ENCODE assay signal across 10 cellular contexts in genomic region chr20:47336013-47336754, GRCh38. TPM values are rescaled to one million over a fixed set of nuclear protein-coding genes. Genes with fewer than 3 reads are reported as not detected.
A peak's percentile ranks its signal among the peaks of the same experiment; 100 is the strongest.
DNase-seq lines count a peak whose midpoint lies in the region; ATAC-seq, FAIRE-seq and TF ChIP-seq lines count a peak whose summit lies in the region.
"Had no signal": no experiment of that assay in that cellular context is flagged by ENCODE, and none has a peak within 500 bp of the region (broad histone marks: within the 10 kb centered on the region; RNA-seq: fewer than 3 reads in every experiment).

No MANE protein-coding gene starts in this region.

- CTCF ChIA-PET in A549 (lab: Yijun Ruan, JAX) (interaction anchor here (1.1 to 15.0 kb wide), 3 partner anchors 8 to 63 kb away, joined by 3 to 131 read pairs (median 6); no protein-coding TSS in a partner anchor), RWPE1 (lab: Yijun Ruan, JAX) (no interaction called here)

- H3K4me2 ChIP-seq in A549: no peak overlapping the region
- no peak overlapping the region for H3K4me2 ChIP-seq in neural progenitor cell

- H3K4me3 ChIP-seq in A549: no peak overlapping the region
- H3K4me3 ChIP-seq in fibroblast of villous mesenchyme (ENCODE audit: low read depth, low read length): no peak overlapping the region
- H3K4me3 ChIP-seq in neural progenitor cell: no peak overlapping the region

- TF ChIP-seq POLR2A in A549 (IDR thresholded peaks at IDR 0.05; ENCODE audit: low read length): no peak

- no peak overlapping the region for H3K9ac ChIP-seq in neural progenitor cell

- peaks cover 41% of the 10 kb centered on the region for H3K4me1 Mint-ChIP-seq in neural progenitor cell

- DNase-seq in A549 (ENCODE audit: low read depth in 1 of 2, low spot score in 1 of 2): no peak
- no peak for DNase-seq in RWPE1 (ENCODE audit: low spot score)
- peak; percentile 93 for DNase-seq in fibroblast of villous mesenchyme (ENCODE audit: low read depth)
- no peak for DNase-seq in neural progenitor cell (ENCODE audit: low spot score)
- no peak for DNase-seq in GM19240 (ENCODE audit: insufficient read length, low spot score)
- DNase-seq in NOMO-1 (lab: John Stamatoyannopoulos, UW; ENCODE audit: unreplicated experiment in 2 of 2): no peak
- no peak for DNase-seq in NCI-H774 (lab: John Stamatoyannopoulos, UW)
- DNase-seq: BE2C had no signal

- H3K36me3 Mint-ChIP-seq in neural progenitor cell: peaks cover 38% of the 10 kb centered on the region

- no peak overlapping the region for H3K4me3 Mint-ChIP-seq in neural progenitor cell
- H3K4me3 Mint-ChIP-seq: activated naive CD4-positive, alpha-beta T cell treated with anti-CD3 and anti-CD28 coated beads, Interleukin-2, amount 50 U/mL, for 24 hours had no signal

- peaks cover 2% of the 10 kb centered on the region for H3K27me3 Mint-ChIP-seq in neural progenitor cell (ENCODE audit: insufficient read depth, low read depth)
- H3K27me3 Mint-ChIP-seq: activated naive CD4-positive, alpha-beta T cell treated with anti-CD3 and anti-CD28 coated beads, Interleukin-2, amount 50 U/mL, for 24 hours had no signal

- peaks cover 81% of the 10 kb centered on the region for H4K20me1 ChIP-seq in neural progenitor cell (ENCODE audit: low read depth)

- POLR2A ChIA-PET in A549 (lab: Yijun Ruan, JAX) (no interaction called here), RWPE1 (lab: Yijun Ruan, JAX; ENCODE audit: low non-redundant PET) (no interaction called here)

- 95% methylated on average over 19 of the region's 19 CpGs for WGBS in A549 (ENCODE audit: missing lambda C conversion rate)

- H3K4me1 ChIP-seq in A549: peaks cover 68% of the 10 kb centered on the region
- H3K4me1 ChIP-seq in neural progenitor cell: peaks cover 14% of the 10 kb centered on the region

- TF ChIP-seq CTCF in A549 (IDR thresholded peaks at IDR 0.05) (no peak), RWPE1 (conservative IDR thresholded peaks at IDR 0.05; ENCODE audit: low read depth) (no peak), fibroblast of villous mesenchyme (IDR thresholded peaks at IDR 0.05; ENCODE audit: insufficient read depth, low read depth, low read length) (no peak), neural progenitor cell (IDR thresholded peaks at IDR 0.05) (no peak)

- H2AFZ ChIP-seq in neural progenitor cell (replicated peaks): no peak overlapping the region

- H3K36me3 ChIP-seq in neural progenitor cell: no peaks in the 10 kb centered on the region

- ATAC-seq in A549 (no peak), HG03469 (IDR thresholded peaks at IDR 0.05; ENCODE audit: unreplicated experiment) (no peak)

- no peak for TF ChIP-seq RAD21 in A549 (conservative IDR thresholded peaks at IDR 0.05 in 1 of 2, IDR thresholded peaks at IDR 0.05 in 1 of 2)

- FAIRE-seq in A549 (lab: Jason Lieb, UNC): no peak

- no peaks in the 10 kb centered on the region for H3K9me3 ChIP-seq in A549
- H3K9me3 ChIP-seq in neural progenitor cell (ENCODE audit: low read depth): no peaks in the 10 kb centered on the region
- H3K9me3 ChIP-seq: BE2C had no signal

- H3K79me2 ChIP-seq in neural progenitor cell (ENCODE audit: low read depth): peaks cover 100% of the 10 kb centered on the region

- H3K9me3 Mint-ChIP-seq in neural progenitor cell: no peaks in the 10 kb centered on the region
- H3K9me3 Mint-ChIP-seq: activated naive CD4-positive, alpha-beta T cell treated with anti-CD3 and anti-CD28 coated beads, Interleukin-2, amount 50 U/mL, for 24 hours had no signal

- H3K27ac Mint-ChIP-seq in neural progenitor cell: peak overlapping the region; percentile 72
- H3K27ac Mint-ChIP-seq: activated naive CD4-positive, alpha-beta T cell treated with anti-CD3 and anti-CD28 coated beads, Interleukin-2, amount 50 U/mL, for 24 hours had no signal

- no peaks in the 10 kb centered on the region for H3K27me3 ChIP-seq in neural progenitor cell
- H3K27me3 ChIP-seq: BE2C had no signal

- peaks cover 8% of the 10 kb centered on the region for H3F3A ChIP-seq in neural progenitor cell (ENCODE audit: low read depth)

- TF ChIP-seq EP300 in A549 (IDR thresholded peaks at IDR 0.05): no peak

- peak overlapping the region; percentile 94 to 97 for H3K27ac ChIP-seq in A549
- peak overlapping the region; percentile 84 for H3K27ac ChIP-seq in RWPE1
- H3K27ac ChIP-seq in neural progenitor cell: peak overlapping the region; percentile 40

TF ChIP-seq in A549, 52 proteins besides CTCF, POLR2A, EP300 and RAD21:
- TF ChIP-seq, protein P1, sequence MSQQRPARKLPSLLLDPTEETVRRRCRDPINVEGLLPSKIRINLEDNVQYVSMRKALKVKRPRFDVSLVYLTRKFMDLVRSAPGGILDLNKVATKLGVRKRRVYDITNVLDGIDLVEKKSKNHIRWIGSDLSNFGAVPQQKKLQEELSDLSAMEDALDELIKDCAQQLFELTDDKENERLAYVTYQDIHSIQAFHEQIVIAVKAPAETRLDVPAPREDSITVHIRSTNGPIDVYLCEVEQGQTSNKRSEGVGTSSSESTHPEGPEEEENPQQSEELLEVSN (IDR thresholded peaks at IDR 0.05; ENCODE audit: borderline replicate concordance, low read depth): no peak
- TF ChIP-seq ZNF302 (CRISPR knock-in tag; IDR thresholded peaks at IDR 0.05): no peak
- TF ChIP-seq ESRRA (IDR thresholded peaks at IDR 0.05; ENCODE audit: borderline replicate concordance, low read length): no peak
- no peak for TF ChIP-seq JUNB (IDR thresholded peaks at IDR 0.05)
- TF ChIP-seq KDM5A (IDR thresholded peaks at IDR 0.05): no peak
- no peak for TF ChIP-seq TP53 (CRISPR knock-in tag; IDR thresholded peaks at IDR 0.05)
- TF ChIP-seq SMC3 (IDR thresholded peaks at IDR 0.05): no peak
- TF ChIP-seq MYC (IDR thresholded peaks at IDR 0.05; ENCODE audit: borderline replicate concordance, low read length): no peak
- TF ChIP-seq, protein P2, sequence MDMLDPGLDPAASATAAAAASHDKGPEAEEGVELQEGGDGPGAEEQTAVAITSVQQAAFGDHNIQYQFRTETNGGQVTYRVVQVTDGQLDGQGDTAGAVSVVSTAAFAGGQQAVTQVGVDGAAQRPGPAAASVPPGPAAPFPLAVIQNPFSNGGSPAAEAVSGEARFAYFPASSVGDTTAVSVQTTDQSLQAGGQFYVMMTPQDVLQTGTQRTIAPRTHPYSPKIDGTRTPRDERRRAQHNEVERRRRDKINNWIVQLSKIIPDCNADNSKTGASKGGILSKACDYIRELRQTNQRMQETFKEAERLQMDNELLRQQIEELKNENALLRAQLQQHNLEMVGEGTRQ (IDR thresholded peaks at IDR 0.05): no peak
- no peak for TF ChIP-seq RNF2 (IDR thresholded peaks at IDR 0.05; ENCODE audit: borderline replicate concordance, low read depth)
- TF ChIP-seq EHMT2 (IDR thresholded peaks at IDR 0.05; ENCODE audit: low read depth): no peak
TF ChIP-seq in A549: peak in this region for 0.

RNA-seq across cellular contexts. Expression of gene ZMYND8, which starts 20.3 kb away (rescaled TPM):
- 23.6 and 24.9 TPM in 2 replicates for polyA plus RNA-seq in A549 (2011; rRNA removed)
- polyA plus RNA-seq in A549 (2012; cell fraction: cytosol; rRNA removed): 10.9 TPM in 2 replicates
- polyA plus RNA-seq in A549 (2012; cell fraction: nucleus; rRNA removed): 19.5 and 21.4 TPM in 2 replicates
- 10.2 to 11.2 TPM (median 10.4 TPM) in 3 replicates for polyA plus RNA-seq in A549 (2017; fragmentation: RNase III; extraction: RNeasy Plus Mini Kit Qiagen cat#74134 plus additional on column Dnase treatment)
- polyA minus RNA-seq in A549 (2011; rRNA and poly(A)+ RNA removed): 22.2 and 24.4 TPM in 2 replicates
- total RNA-seq in fibroblast of villous mesenchyme: 14.8 and 20.3 TPM in 2 replicates
- 59.0 and 59.4 TPM in 2 replicates for total RNA-seq in neural progenitor cell (ENCODE audit: low replicate concordance)

Comparison
In these comparisons a context has a peak if more than half of its experiments do, and no peak if none do; other contexts are left out.
1. H3K27ac ChIP-seq: peak in every context shown above with its lines; median percentile 96 in A549; 84 in RWPE1; 40 in neural progenitor cell.